In the genomic region with DNA sequence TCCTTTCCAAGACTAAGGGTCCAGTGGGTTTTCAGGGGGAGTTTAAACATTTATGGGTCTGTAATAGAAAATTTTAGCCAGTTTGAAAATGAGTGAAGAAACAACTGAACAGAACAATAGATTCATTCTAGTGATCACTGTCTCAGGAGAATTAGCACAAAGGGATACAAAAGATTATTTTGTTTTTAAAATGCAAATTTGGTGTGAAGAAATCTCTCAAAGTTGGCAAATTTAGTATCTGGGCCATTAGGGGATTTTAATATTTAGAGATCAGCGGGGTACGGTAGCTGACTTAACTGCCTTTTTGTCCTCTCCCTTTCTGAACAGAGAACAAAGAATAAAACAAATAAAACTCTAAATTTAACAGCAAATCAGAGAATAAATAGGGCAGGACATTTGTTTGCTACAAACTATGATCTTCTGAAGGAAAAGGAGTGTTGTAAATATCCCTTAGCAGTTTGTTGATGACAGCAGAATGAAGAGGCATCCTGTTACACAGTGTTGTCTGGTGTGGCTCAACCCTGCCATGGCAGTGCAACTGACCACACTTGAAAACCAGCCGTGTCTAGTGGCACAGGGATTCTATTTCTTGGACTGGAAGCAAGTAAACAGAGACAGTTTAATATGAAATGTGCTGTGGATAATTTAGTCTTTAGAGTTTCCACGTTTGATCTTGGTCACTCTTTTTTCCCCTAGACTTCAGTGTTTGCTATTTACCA, we compare ENCODE assay signal across 16 cellular contexts. TPM values are rescaled to one million over a fixed set of nuclear protein-coding genes. Genes with fewer than 3 reads are reported as not detected.
A peak's percentile ranks its signal among the peaks of the same experiment; 100 is the strongest.
DNase-seq lines count a peak whose midpoint lies in the region; ATAC-seq and TF ChIP-seq lines count a peak whose summit lies in the region.
"Had no signal": no experiment of that assay in that cellular context is flagged by ENCODE, and none has a peak within 500 bp of the region (broad histone marks: within the 10 kb centered on the region; RNA-seq: fewer than 3 reads in every experiment).

No MANE protein-coding gene starts in this region.

- TF ChIP-seq CTCF in fibroblast of mammary gland (conservative IDR thresholded peaks at IDR 0.05; ENCODE audit: control insufficient read depth, insufficient read depth, low read depth, low read length) = no peak
- TF ChIP-seq CTCF in neutrophil (IDR thresholded peaks at IDR 0.05) = no peak
- TF ChIP-seq CTCF in ovary (IDR thresholded peaks at IDR 0.05) = no peak
- TF ChIP-seq CTCF in thyroid gland (IDR thresholded peaks at IDR 0.05) = no peak

- TF ChIP-seq EP300 in ovary (IDR thresholded peaks at IDR 0.05) = no peak

- 80 to 83% (median 81%) methylated on average over 4 of the region's 4 CpGs for WGBS in ovary, 3 donors
- 71 to 86% methylated on average over 4 of the region's 4 CpGs for WGBS in thyroid gland, 2 donors

- intact Hi-C loops in ovary (cut with DNase I) = no loop called here
- intact Hi-C loops in thyroid gland (cut with DNase I) = no loop called here

- H3K4me1 ChIP-seq in neutrophil (ENCODE audit: control insufficient read depth in 1 of 2, insufficient read depth in 1 of 2, low read depth in 1 of 2, low read length in 1 of 2) (peaks cover 35 to 57% of the 10 kb centered on the region in 2 experiments), ovary (ENCODE audit: insufficient read depth) (no peaks in the 10 kb centered on the region), thyroid gland (peaks cover 4 to 17% of the 10 kb centered on the region in 2 donors)

- H3K4me3 ChIP-seq in fibroblast of mammary gland (ENCODE audit: control insufficient read depth, low read depth, low read length) (no peak overlapping the region), neutrophil (ENCODE audit: low read depth in 1 of 2, low read length in 1 of 2) (no peak overlapping the region), ovary (no peak overlapping the region), thyroid gland (replicated peaks in 1 of 3) (no peak overlapping the region)
- H3K4me3 ChIP-seq: BLaER1 had no signal

- H3K9me3 ChIP-seq in neutrophil = no peaks in the 10 kb centered on the region
- no peaks in the 10 kb centered on the region for H3K9me3 ChIP-seq in ovary
- no peaks in the 10 kb centered on the region for H3K9me3 ChIP-seq in thyroid gland
- H3K9me3 ChIP-seq: BLaER1 had no signal

- H3K27me3 ChIP-seq in neutrophil (no peaks in the 10 kb centered on the region), ovary (no peaks in the 10 kb centered on the region), thyroid gland (no peaks in the 10 kb centered on the region)
- H3K27me3 ChIP-seq: BLaER1 had no signal

- DNase-seq in Ammon's horn (ENCODE audit: low spot score) = peak; percentile 61
- peak; percentile 61 for DNase-seq in M059J (ENCODE audit: low read depth)
- DNase-seq in fibroblast of mammary gland (ENCODE audit: low read depth) = peak; percentile 56
- no peak for DNase-seq in stimulated activated CD4-positive, alpha-beta T cell treated with anti-CD3 and anti-CD28 coated beads, Interleukin-4, amount 100 ng/mL, for 24 hours
- no peak for DNase-seq in ovary
- no peak for DNase-seq in thyroid gland
- DNase-seq: activated T-cell treated with anti-CD3 and anti-CD28 coated beads, Interleukin-2, amount 50 U/mL, for 48 hours; GF-D8; Kasumi-1; NCI-H345; stimulated activated CD4-positive, alpha-beta T cell treated with anti-CD3 and anti-CD28 coated beads, Interleukin-12 subunit alpha, Interleukin-12 subunit beta, amount 100 ng/mL, for 4 hours; stimulated activated CD8-positive, alpha-beta memory T cell treated with anti-CD3 and anti-CD28 coated beads, Interleukin-4, amount 100 ng/mL, for 48 hours; WERI-Rb-1 had no signal

- peaks cover 15% of the 10 kb centered on the region for H3K36me3 ChIP-seq in neutrophil
- no peaks in the 10 kb centered on the region for H3K36me3 ChIP-seq in ovary
- H3K36me3 ChIP-seq in thyroid gland = no peaks in the 10 kb centered on the region

- ATAC-seq in GM18517 (IDR thresholded peaks at IDR 0.05; ENCODE audit: unreplicated experiment) = no peak

- TF ChIP-seq POLR2A in ovary (IDR thresholded peaks at IDR 0.05) (no peak), thyroid gland (IDR thresholded peaks at IDR 0.05) (no peak)

- H3K27ac ChIP-seq in neutrophil = peak overlapping the region; percentile 59
- no peak overlapping the region for H3K27ac ChIP-seq in ovary
- no peak overlapping the region for H3K27ac ChIP-seq in thyroid gland
- H3K27ac ChIP-seq: BLaER1, WERI-Rb-1 had no signal

RNA-seq across cellular contexts. Expression of a gene that starts 46.3 kb away (rescaled TPM):
- 0.07 TPM in 1 of 2 replicates, not detected in the other for total RNA-seq in M059J (2014; rRNA removed; shearing (Covaris generic))
- total RNA-seq in ovary (not detected), thyroid gland (not detected)
- polyA plus RNA-seq in ovary = not detected

Comparison
In these comparisons a context has a peak if more than half of its experiments do, and no peak if none do; other contexts are left out.
1. DNase-seq: peak in Ammon's horn (single experiment), M059J (single experiment) and fibroblast of mammary gland (single experiment); none in stimulated activated CD4-positive, alpha-beta T cell treated with anti-CD3 and anti-CD28 coated beads, Interleukin-4, amount 100 ng/mL, for 24 hours (single experiment), ovary (0 of 5) and thyroid gland (0 of 2).